Comparison of ENCODE assay signal across 12 cellular contexts in the genomic region with DNA sequence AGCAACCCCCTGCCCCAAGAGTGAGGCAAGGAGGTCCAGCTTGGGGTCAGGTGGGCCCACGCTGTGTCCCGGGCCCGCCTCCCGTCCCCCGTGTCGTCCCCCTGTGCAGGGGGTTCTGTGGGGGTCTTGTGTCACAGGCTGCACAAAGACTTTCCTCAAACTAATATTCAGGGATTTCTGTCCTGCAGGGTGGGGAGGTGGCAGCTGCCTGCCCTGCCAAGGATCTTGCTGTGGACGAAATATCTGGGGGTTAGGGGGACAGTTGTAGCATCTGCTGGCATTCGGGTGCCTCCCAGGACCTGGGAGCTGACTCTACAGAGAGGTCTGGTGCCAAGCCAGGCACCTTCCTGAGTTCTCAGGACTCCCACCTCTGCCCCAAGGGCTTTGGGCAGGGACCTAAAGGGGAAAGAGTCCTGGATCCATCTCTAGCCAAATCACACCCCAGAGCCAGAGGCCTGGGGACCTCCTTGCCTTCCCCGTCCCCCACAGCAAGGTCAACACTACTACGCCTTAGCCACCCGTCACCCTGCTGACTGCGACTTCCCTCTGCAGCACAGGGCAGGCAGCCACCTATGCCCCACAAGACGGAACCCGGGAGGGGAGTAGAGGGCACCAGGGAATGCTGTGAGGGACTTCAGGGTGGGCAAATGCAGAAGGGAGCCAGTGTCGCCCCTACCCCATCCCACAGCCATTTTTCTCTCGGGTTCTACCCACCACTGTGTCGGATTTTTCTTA. TPM values are rescaled to one million over a fixed set of nuclear protein-coding genes. Genes with fewer than 3 reads are reported as not detected.
DNase-seq lines count a peak whose midpoint lies in the region; TF ChIP-seq lines count a peak whose summit lies in the region.
"Had no signal": no experiment of that assay in that cellular context is flagged by ENCODE, and none has a peak within 500 bp of the region (broad histone marks: within the 10 kb centered on the region; RNA-seq: fewer than 3 reads in every experiment).

No MANE protein-coding gene starts in this region.

- H3K27ac ChIP-seq in CD4-positive, alpha-beta memory T cell (ENCODE audit: low read depth, low read length), result no peak overlapping the region
- H3K27ac ChIP-seq in neuronal stem cell (replicated peaks; ENCODE audit: low read length) (no peak overlapping the region), vagina (no peak overlapping the region)
- H3K27ac ChIP-seq: SJCRH30, tibial artery had no signal

- no peak overlapping the region for H3K9ac ChIP-seq in neuronal stem cell (ENCODE audit: low read depth, low read length, poor library complexity)

- H3K4me1 ChIP-seq in CD4-positive, alpha-beta memory T cell (ENCODE audit: insufficient read depth, low read length), result peaks cover 14% of the 10 kb centered on the region
- H3K4me1 ChIP-seq in neuronal stem cell (ENCODE audit: control insufficient read depth in 2 of 2, insufficient read depth in 1 of 2, low read depth in 1 of 2, low read length in 2 of 2), result peaks cover 0 to 5% of the 10 kb centered on the region in 2 donors
- H3K4me1 ChIP-seq in vagina, result peaks cover 7% of the 10 kb centered on the region
- H3K4me1 ChIP-seq: SJCRH30 had no signal

- peak overlapping the region; percentile 70 for H2BK15ac ChIP-seq in neuronal stem cell (ENCODE audit: low read length)

- no CpG with 5 or more reads among the region's 17 CpGs for WGBS in neuronal stem cell (ENCODE audit: extremely low coverage in 2 of 2, insufficient read length in 2 of 2, insufficient replicate concordance in 1 of 2), 2 donors

- H2BK120ac ChIP-seq in neuronal stem cell (ENCODE audit: low read depth, low read length), result peak overlapping the region; percentile 75

- no peak overlapping the region for H4K8ac ChIP-seq in neuronal stem cell (ENCODE audit: low read depth, low read length)

- H3K14ac ChIP-seq in neuronal stem cell (ENCODE audit: low read length), result no peak overlapping the region

- peak overlapping the region; percentile 64 for H2AFZ ChIP-seq in neuronal stem cell (ENCODE audit: low read length)

- intact Hi-C loops in CD4-positive, alpha-beta memory T cell (cut with micrococcal nuclease), result loop anchor here (1.0 kb wide), 6 partner anchors 53 to 481 kb away; a partner anchor contains a TSS
- intact Hi-C loops in vagina (cut with DNase I), result loop anchor here (10.0 kb wide), 1 partner anchor 94 kb away; no protein-coding TSS in a partner anchor
- intact Hi-C loops in activated CD4-positive, alpha-beta T cell treated with anti-CD3 and anti-CD28 coated beads, Interleukin-2, amount 10 ng/mL, durations not matched to agents 24 days and 14 days (cut with micrococcal nuclease), result loop anchor here (1.0 kb wide), 4 partner anchors 96 to 481 kb away; a partner anchor contains a TSS

- no peak overlapping the region for H2BK5ac ChIP-seq in neuronal stem cell (ENCODE audit: low read length)

- CTCF ChIA-PET in CD4-positive, alpha-beta memory T cell (lab: Charles Lee; ENCODE audit: partially characterized antibody), result interaction anchor here (0.7 to 3.2 kb wide), 23 partner anchors 9 to 384 kb away, joined by 3 to 18 read pairs (median 4); no protein-coding TSS in a partner anchor

- H2AK5ac ChIP-seq in neuronal stem cell (ENCODE audit: low read depth, low read length), result peak overlapping the region; percentile 66

- POLR2A ChIA-PET in CD4-positive, alpha-beta memory T cell (lab: Charles Lee; ENCODE audit: partially characterized antibody), result interaction anchor here (0.7 to 1.2 kb wide), 3 partner anchors 11 to 451 kb away, joined by 3 to 6 read pairs (median 6); no protein-coding TSS in a partner anchor

- TF ChIP-seq POLR2A in vagina (IDR thresholded peaks at IDR 0.05), result no peak

- H3K36me3 ChIP-seq in CD4-positive, alpha-beta memory T cell (ENCODE audit: insufficient read depth, low read length), result no peaks in the 10 kb centered on the region
- H3K36me3 ChIP-seq in neuronal stem cell (replicated peaks in 1 of 2; ENCODE audit: control insufficient read depth in 2 of 2, insufficient read depth in 2 of 2, low read length in 2 of 2) (no peaks in the 10 kb centered on the region), vagina (no peaks in the 10 kb centered on the region)
- H3K36me3 ChIP-seq: SJCRH30, tibial artery had no signal

- H3K4me3 Mint-ChIP-seq in CD4-positive, alpha-beta memory T cell, result peak overlapping the region; percentile 27 to 87 (median 84)
- no peak overlapping the region for H3K4me3 Mint-ChIP-seq in activated CD4-positive, alpha-beta T cell treated with anti-CD3 and anti-CD28 coated beads, Interleukin-2, amount 10 ng/mL, durations not matched to agents 24 days and 14 days

- DNase-seq in CD4-positive, alpha-beta memory T cell, result no peak
- peak; percentile 67 for DNase-seq in ecto neural progenitor cell (ENCODE audit: low spot score)
- no peak for DNase-seq in neuronal stem cell (ENCODE audit: low spot score)
- DNase-seq in vagina (ENCODE audit: extremely low spot score in 2 of 2), result no peak
- no peak for DNase-seq in activated CD8-positive, alpha-beta memory T cell treated with anti-CD3 and anti-CD28 coated beads for 24 hours
- no peak for DNase-seq in activated CD4-positive, alpha-beta T cell treated with anti-CD3 and anti-CD28 coated beads, Interleukin-2, amount 10 ng/mL, durations not matched to agents 24 days and 14 days
- DNase-seq: NCI-H2227 treated with DMSO at 0.1 percent for 48 hours had no signal

- TF ChIP-seq CTCF in LNCAP (IDR thresholded peaks at IDR 0.05) (peak; percentile 46), vagina (IDR thresholded peaks at IDR 0.05) (no peak)

- peak overlapping the region; percentile 71 for H3K18ac ChIP-seq in neuronal stem cell (ENCODE audit: low read length)

- no peaks in the 10 kb centered on the region for H3K79me1 ChIP-seq in neuronal stem cell (ENCODE audit: low read depth, low read length)

- peaks cover 10 to 25% of the 10 kb centered on the region in 2 donors for H3K27me3 Mint-ChIP-seq in CD4-positive, alpha-beta memory T cell
- peaks cover 31% of the 10 kb centered on the region for H3K27me3 Mint-ChIP-seq in activated CD4-positive, alpha-beta T cell treated with anti-CD3 and anti-CD28 coated beads, Interleukin-2, amount 10 ng/mL, durations not matched to agents 24 days and 14 days

- H3K27me3 ChIP-seq in CD4-positive, alpha-beta memory T cell (ENCODE audit: insufficient read depth, low read length), result peaks cover 5% of the 10 kb centered on the region
- H3K27me3 ChIP-seq in neuronal stem cell (ENCODE audit: control insufficient read depth in 3 of 3, insufficient read depth in 3 of 3, low read depth in 1 of 3, low read length in 3 of 3), result peaks cover 0 to 11% (median 2%) of the 10 kb centered on the region in 3 experiments
- no peaks in the 10 kb centered on the region for H3K27me3 ChIP-seq in vagina

- no peaks in the 10 kb centered on the region for H3K9me3 ChIP-seq in CD4-positive, alpha-beta memory T cell (ENCODE audit: control insufficient read depth in 1 of 2, low read length in 2 of 2)
- no peaks in the 10 kb centered on the region for H3K9me3 ChIP-seq in neuronal stem cell (replicated peaks in 1 of 2; ENCODE audit: control insufficient read depth in 2 of 2, insufficient read depth in 1 of 2, low read depth in 1 of 2, low read length in 2 of 2)
- H3K9me3 ChIP-seq in vagina, result no peaks in the 10 kb centered on the region
- H3K9me3 ChIP-seq: SJCRH30, tibial artery had no signal

- no peak overlapping the region for H3K4me2 ChIP-seq in neuronal stem cell (ENCODE audit: insufficient read depth, low read length, poor library complexity, severe bottlenecking)

- H3K9me3 Mint-ChIP-seq in CD4-positive, alpha-beta memory T cell, result no peaks in the 10 kb centered on the region
- no peaks in the 10 kb centered on the region for H3K9me3 Mint-ChIP-seq in activated CD4-positive, alpha-beta T cell treated with anti-CD3 and anti-CD28 coated beads, Interleukin-2, amount 10 ng/mL, durations not matched to agents 24 days and 14 days

- H3K23ac ChIP-seq in neuronal stem cell (ENCODE audit: low read depth, low read length, poor library complexity), result no peak overlapping the region

- peak overlapping the region in 2 of 7 donors; percentile 23 to 46 for H3K27ac Mint-ChIP-seq in CD4-positive, alpha-beta memory T cell
- no peak overlapping the region for H3K27ac Mint-ChIP-seq in activated CD4-positive, alpha-beta T cell treated with anti-CD3 and anti-CD28 coated beads, Interleukin-2, amount 10 ng/mL, durations not matched to agents 24 days and 14 days

- no peak overlapping the region for H3K4ac ChIP-seq in neuronal stem cell (ENCODE audit: low read length)

- no peak overlapping the region for H4K91ac ChIP-seq in neuronal stem cell (ENCODE audit: low read depth, low read length, poor library complexity)

- peak overlapping the region; percentile 77 for H2BK12ac ChIP-seq in neuronal stem cell (ENCODE audit: low read length)

- H3K4me1 Mint-ChIP-seq in CD4-positive, alpha-beta memory T cell, result peaks cover 4 to 6% (median 4%) of the 10 kb centered on the region in 4 donors
- no peaks in the 10 kb centered on the region for H3K4me1 Mint-ChIP-seq in activated CD4-positive, alpha-beta T cell treated with anti-CD3 and anti-CD28 coated beads, Interleukin-2, amount 10 ng/mL, durations not matched to agents 24 days and 14 days

- H3K4me3 ChIP-seq in CD4-positive, alpha-beta memory T cell (ENCODE audit: low read length in 2 of 2), result no peak overlapping the region
- H3K4me3 ChIP-seq in neuronal stem cell (ENCODE audit: low read length in 2 of 2), result no peak overlapping the region
- peak overlapping the region in 1 of 2 donors; percentile 52 for H3K4me3 ChIP-seq in vagina
- H3K4me3 ChIP-seq: SJCRH30 had no signal

- no peaks in the 10 kb centered on the region for H3K36me3 Mint-ChIP-seq in CD4-positive, alpha-beta memory T cell
- H3K36me3 Mint-ChIP-seq in activated CD4-positive, alpha-beta T cell treated with anti-CD3 and anti-CD28 coated beads, Interleukin-2, amount 10 ng/mL, durations not matched to agents 24 days and 14 days (ENCODE audit: low read depth), result no peaks in the 10 kb centered on the region

RNA-seq across cellular contexts. Expression of a gene that starts 59.3 kb away (rescaled TPM):
- under 1 TPM; 0.23 to 0.42 TPM for total RNA-seq in CD4-positive, alpha-beta memory T cell
- under 1 TPM; 0.11 to 0.13 TPM for polyA plus RNA-seq in CD4-positive, alpha-beta memory T cell
- polyA plus RNA-seq in neuronal stem cell (2013, experiment 1 of 2), result 0.29 TPM
- polyA plus RNA-seq in neuronal stem cell (2013, experiment 2 of 2), result 0.25 TPM
- total RNA-seq in vagina, result not detected
- total RNA-seq in activated CD4-positive, alpha-beta T cell treated with anti-CD3 and anti-CD28 coated beads, Interleukin-2, amount 10 ng/mL, durations not matched to agents 24 days and 14 days, result not detected in 2 replicates
- total RNA-seq: glomerular endothelial cell, HepG2, SJCRH30 had no signal
- polyA plus RNA-seq: HepG2 had no signal
